ENCODE assay signal across 25 cellular contexts in the genomic region with DNA sequence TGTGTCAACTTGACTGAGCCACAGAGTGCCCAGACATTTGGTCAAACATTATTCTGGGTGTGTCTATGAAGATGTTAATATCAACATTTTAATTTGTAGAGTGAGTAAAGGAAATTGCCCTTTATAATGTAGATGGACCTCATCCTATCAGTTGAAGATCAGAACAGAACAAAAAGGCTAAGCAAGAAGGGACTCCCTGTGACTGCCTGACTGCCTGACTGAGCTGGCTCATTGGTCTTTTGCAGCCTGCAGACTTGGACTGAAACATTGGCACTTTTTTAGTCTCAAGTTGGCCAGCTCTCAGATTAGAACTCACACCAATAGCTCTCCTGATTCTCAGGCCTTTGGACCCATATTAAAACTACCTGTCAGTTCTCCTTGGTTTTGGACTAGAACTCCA.
"Had no signal": no experiment of that assay in that cellular context is flagged by ENCODE, and none has a peak within 500 bp of the region (broad histone marks: within the 10 kb centered on the region; RNA-seq: fewer than 3 reads in every experiment).

No MANE protein-coding gene starts in this region.

- H3K4me3 ChIP-seq: MG63, SJCRH30 had no signal

- H3K27me3 ChIP-seq: MG63, SJCRH30 had no signal

- H3K36me3 ChIP-seq: MG63, SJCRH30 had no signal

- H3K27ac ChIP-seq: SJCRH30 had no signal

- H3K9me3 ChIP-seq: MG63, SJCRH30 had no signal

- ATAC-seq: Panc1, PC-3, Right ventricle myocardium inferior, SK-N-SH treated with all-trans-retinoic acid at 6 μM for 48 hours, T-helper 17 cell had no signal

- DNase-seq: KBM-7; MG63; NCI-H1092; NCI-H1105 treated with DMSO at 0.1 percent for 48 hours; NCI-H1417 treated with DMSO at 0.1 percent for 48 hours; NCI-H146; NCI-H187; NCI-H2029; NCI-H2081 treated with DMSO at 0.1 percent for 48 hours; NCI-H2171; NCI-H226; NCI-H446; NCI-H510A; NCI-H524 treated with DMSO at 0.1 percent for 48 hours; NCI-H69; NCI-H774; NK-92 treated with Interleukin-12 subunit alpha and Interleukin-12 subunit beta, amount 100 ng/mL, for 24 hours; PC-3; SHP77 treated with DMSO at 0.1 percent for 48 hours; SJCRH30; T-helper 1 cell; T-helper 17 cell had no signal

- H3K4me1 ChIP-seq: SJCRH30 had no signal
